ENCODE assay signal across 8 cellular contexts in genomic region chrX:53320543-53321215, GRCh38. TPM values are rescaled to one million over a fixed set of nuclear protein-coding genes. Genes with fewer than 3 reads are reported as not detected.
DNase-seq lines count a peak whose midpoint lies in the region; ATAC-seq, FAIRE-seq and TF ChIP-seq lines count a peak whose summit lies in the region.

No MANE protein-coding gene starts in this region.

- H3K4me2 ChIP-seq in astrocyte (ENCODE audit: low read length), result peak overlapping the region; percentile 89

- CTCF ChIA-PET in activated CD4-positive, alpha-beta T cell treated with anti-CD3 and anti-CD28 coated beads, Interleukin-2, amount 10 ng/mL, durations not matched to agents 7 days and 5 days (lab: Charles Lee), result interaction anchor here (0.7 to 1.0 kb wide), 2 partner anchors 12 to 26 kb away, joined by 3 read pairs; no protein-coding TSS in a partner anchor

- FAIRE-seq in astrocyte (lab: Jason Lieb, UNC), result no peak
- no peak for FAIRE-seq in kidney (lab: Jason Lieb, UNC)

- peak overlapping the region; percentile 54 for H3K4me3 ChIP-seq in astrocyte (ENCODE audit: insufficient read depth, low read depth, low read length)
- H3K4me3 ChIP-seq in kidney (ENCODE audit: low read length in 2 of 2), result peak overlapping the region; percentile 42 to 66
- H3K4me3 ChIP-seq in testis, result peak overlapping the region; percentile 48 to 61

- H2AFZ ChIP-seq in astrocyte (ENCODE audit: low read depth, low read length), result peak overlapping the region; percentile 73

- H3K4me1 Mint-ChIP-seq in activated CD4-positive, alpha-beta T cell treated with anti-CD3 and anti-CD28 coated beads, Interleukin-2, amount 10 ng/mL, durations not matched to agents 7 days and 5 days, result peaks cover 14% of the 10 kb centered on the region
- peaks cover 2% of the 10 kb centered on the region for H3K4me1 Mint-ChIP-seq in astrocyte (ENCODE audit: low read depth, unreplicated experiment)

- H3K9me3 ChIP-seq in astrocyte (ENCODE audit: insufficient read depth, low read depth, low read length) (no peaks in the 10 kb centered on the region), kidney (ENCODE audit: control insufficient read depth in 1 of 2, low read length in 2 of 2) (no peaks in the 10 kb centered on the region), testis (no peaks in the 10 kb centered on the region)

- H3K27me3 ChIP-seq in astrocyte (ENCODE audit: insufficient read depth, low read length) (peaks cover 25% of the 10 kb centered on the region), testis (no peaks in the 10 kb centered on the region)

- H3K9me3 Mint-ChIP-seq in activated CD4-positive, alpha-beta T cell treated with anti-CD3 and anti-CD28 coated beads, Interleukin-2, amount 10 ng/mL, durations not matched to agents 7 days and 5 days, result no peaks in the 10 kb centered on the region
- H3K9me3 Mint-ChIP-seq in astrocyte (ENCODE audit: unreplicated experiment), result no peaks in the 10 kb centered on the region

- POLR2A ChIA-PET in activated CD4-positive, alpha-beta T cell treated with anti-CD3 and anti-CD28 coated beads, Interleukin-2, amount 10 ng/mL, durations not matched to agents 7 days and 5 days (lab: Charles Lee), result no interaction called here

- H3K36me3 ChIP-seq in astrocyte (ENCODE audit: insufficient read depth, low read length) (no peaks in the 10 kb centered on the region), kidney (ENCODE audit: control insufficient read depth in 1 of 2, insufficient read depth in 2 of 2, low read length in 2 of 2) (no peaks in the 10 kb centered on the region), testis (ENCODE audit: low read depth, missing control alignments) (no peaks in the 10 kb centered on the region)

- TF ChIP-seq CTCF in astrocyte (IDR thresholded peaks at IDR 0.05; ENCODE audit: insufficient read depth, low read depth, low read length) (no peak), kidney (IDR thresholded peaks at IDR 0.05; ENCODE audit: borderline replicate concordance, extremely low read depth, insufficient read depth) (no peak), testis (IDR thresholded peaks at IDR 0.05) (no peak)

- no peak overlapping the region for H3K4me3 Mint-ChIP-seq in activated CD4-positive, alpha-beta T cell treated with anti-CD3 and anti-CD28 coated beads, Interleukin-2, amount 10 ng/mL, durations not matched to agents 7 days and 5 days
- H3K4me3 Mint-ChIP-seq in astrocyte (ENCODE audit: unreplicated experiment), result no peak overlapping the region

- H4K20me1 ChIP-seq in astrocyte (ENCODE audit: insufficient read depth, low read length), result peaks cover 4% of the 10 kb centered on the region

- no peak for ATAC-seq in HG03108 (IDR thresholded peaks at IDR 0.05; ENCODE audit: unreplicated experiment)

- no peaks in the 10 kb centered on the region for H3K79me2 ChIP-seq in astrocyte (ENCODE audit: insufficient read depth, low read length)

- H3K27ac Mint-ChIP-seq in activated CD4-positive, alpha-beta T cell treated with anti-CD3 and anti-CD28 coated beads, Interleukin-2, amount 10 ng/mL, durations not matched to agents 7 days and 5 days, result no peak overlapping the region
- no peak overlapping the region for H3K27ac Mint-ChIP-seq in astrocyte (ENCODE audit: unreplicated experiment)

- intact Hi-C loops in kidney (cut with DNase I), result loop anchor here (10.0 kb wide), 1 partner anchor 124 kb away; no protein-coding TSS in a partner anchor
- intact Hi-C loops in testis (cut with DNase I; ENCODE audit: low total_unique reads), result no loop called here

- H3K27me3 Mint-ChIP-seq in activated CD4-positive, alpha-beta T cell treated with anti-CD3 and anti-CD28 coated beads, Interleukin-2, amount 10 ng/mL, durations not matched to agents 7 days and 5 days, result peaks cover 58% of the 10 kb centered on the region
- peaks cover 45% of the 10 kb centered on the region for H3K27me3 Mint-ChIP-seq in astrocyte (ENCODE audit: low read depth, unreplicated experiment)

- peak; percentile 6 for DNase-seq in activated CD4-positive, alpha-beta T cell treated with anti-CD3 and anti-CD28 coated beads, Interleukin-2, amount 10 ng/mL, durations not matched to agents 7 days and 5 days
- no peak for DNase-seq in activated CD4-positive, alpha-beta T cell treated with anti-CD3 and anti-CD28 coated beads for 48 hours
- DNase-seq in astrocyte (ENCODE audit: low read depth) (no peak), kidney (no peak), testis (no peak), GOT3 (lab: John Stamatoyannopoulos, UW) (no peak)
- DNase-seq in stimulated activated CD4-positive, alpha-beta T cell treated with anti-CD3 and anti-CD28 coated beads, Interleukin-4, amount 100 ng/mL, for 24 hours, result no peak

- WGBS in testis, 2 donors, result no CpG with 5 or more reads among the region's 71 CpGs

- H3K9ac ChIP-seq in astrocyte (ENCODE audit: low read length) (peak overlapping the region; percentile 43), kidney (ENCODE audit: low read length in 2 of 2) (peak overlapping the region in 1 of 2 donors; percentile 4)

- H3K36me3 Mint-ChIP-seq in activated CD4-positive, alpha-beta T cell treated with anti-CD3 and anti-CD28 coated beads, Interleukin-2, amount 10 ng/mL, durations not matched to agents 7 days and 5 days (ENCODE audit: low read depth), result no peaks in the 10 kb centered on the region
- H3K36me3 Mint-ChIP-seq in astrocyte (ENCODE audit: low read depth, unreplicated experiment), result no peaks in the 10 kb centered on the region

- H3K27ac ChIP-seq in astrocyte (ENCODE audit: low read depth, low read length) (no peak overlapping the region), kidney (ENCODE audit: low read depth in 2 of 2, low read length in 2 of 2) (no peak overlapping the region), testis (no peak overlapping the region)

- H3K4me1 ChIP-seq in astrocyte (ENCODE audit: insufficient read depth, low read length), result peaks cover 3% of the 10 kb centered on the region
- H3K4me1 ChIP-seq in kidney (ENCODE audit: control insufficient read depth in 1 of 2, insufficient read depth in 1 of 2, low read depth in 1 of 2, low read length in 2 of 2), result peaks cover 0 to 8% of the 10 kb centered on the region in 2 donors
- H3K4me1 ChIP-seq in testis, result no peaks in the 10 kb centered on the region

- TF ChIP-seq POLR2A in testis (IDR thresholded peaks at IDR 0.05), result no peak

RNA-seq across cellular contexts. Expression of gene IQSEC2, which starts 39.3 kb away (rescaled TPM):
- under 1 TPM; 0.10 to 0.12 TPM for total RNA-seq in activated CD4-positive, alpha-beta T cell treated with anti-CD3 and anti-CD28 coated beads, Interleukin-2, amount 10 ng/mL, durations not matched to agents 7 days and 5 days
- total RNA-seq in astrocyte (8.2 and 9.2 TPM in 2 replicates), kidney (20.9 TPM), testis (10 to 100 TPM; 15.6 to 19.9 TPM)
- polyA plus RNA-seq in kidney (ENCODE audit: insufficient read depth, low read depth, low replicate concordance) (56.2 TPM), testis (ENCODE audit: insufficient read depth, low read depth, low replicate concordance) (19.3 TPM)
